ENCODE assay signal across 8 cellular contexts in the genomic region with DNA sequence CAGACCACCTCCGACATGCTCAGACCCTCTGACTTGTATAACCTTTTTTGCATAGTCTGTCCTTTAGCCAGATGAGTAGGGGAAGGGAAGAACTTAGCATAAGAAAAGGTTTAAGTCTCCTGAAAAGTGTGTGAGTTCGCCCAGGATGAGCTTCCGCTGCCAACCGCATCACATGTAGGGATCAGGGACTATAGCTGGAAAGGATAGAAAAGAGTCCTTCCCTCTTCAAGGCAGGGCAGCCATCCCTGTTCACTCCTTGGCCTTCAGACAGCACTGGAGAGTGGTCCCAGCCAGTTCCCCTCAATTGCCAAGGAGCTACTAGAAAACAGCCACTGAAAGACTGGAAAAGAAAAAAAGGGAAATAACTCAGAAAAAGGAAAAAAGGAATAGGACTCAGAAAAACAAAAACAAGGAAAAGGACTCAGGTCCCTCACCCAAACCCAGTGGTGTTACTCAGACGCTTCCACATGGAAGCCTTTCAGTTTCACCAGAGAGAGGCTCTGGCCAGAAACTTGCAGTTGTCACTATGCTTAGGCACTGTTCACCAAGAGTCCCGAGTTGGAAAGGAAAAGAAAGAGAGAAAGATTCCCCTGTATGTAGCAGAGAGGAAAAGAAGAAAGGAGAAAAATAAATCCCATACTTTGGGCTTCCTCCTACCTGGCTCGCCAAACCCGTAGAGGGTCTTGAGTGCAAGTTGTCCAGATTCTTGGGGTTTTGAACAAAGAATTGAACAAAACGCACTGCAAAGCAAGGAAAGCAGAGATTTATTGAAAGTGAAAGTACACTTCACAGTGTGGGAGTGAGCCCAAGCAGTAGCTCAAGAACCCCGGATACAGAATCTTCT. TPM values are rescaled to one million over a fixed set of nuclear protein-coding genes. Genes with fewer than 3 reads are reported as not detected.
A peak's percentile ranks its signal among the peaks of the same experiment; 100 is the strongest.
DNase-seq lines count a peak whose midpoint lies in the region; ATAC-seq, FAIRE-seq and TF ChIP-seq lines count a peak whose summit lies in the region.

No MANE protein-coding gene starts in this region.

- in situ Hi-C loops in HAP-1 (cut with MboI; ENCODE audit: low sequenced_read_pairs) = no loop called here

- H3K9me3 ChIP-seq in A549 = no peaks in the 10 kb centered on the region
- H3K9me3 ChIP-seq in HAP-1 = peaks cover 6% of the 10 kb centered on the region; the same call in 1 of the 2 replicates
- no peaks in the 10 kb centered on the region for H3K9me3 ChIP-seq in muscle layer of duodenum (ENCODE audit: control insufficient read depth in 1 of 2, low read length in 2 of 2)

- no peak for FAIRE-seq in A549 (lab: Jason Lieb, UNC)

- H3K27me3 ChIP-seq in HAP-1 (ENCODE audit: low read depth) = no peaks in the 10 kb centered on the region
- no peaks in the 10 kb centered on the region for H3K27me3 ChIP-seq in muscle layer of duodenum (ENCODE audit: low read depth, low read length)

- peak overlapping the region; percentile 95 for H3K4me3 Mint-ChIP-seq in activated T-helper 17 cell treated with anti-CD3 and anti-CD28 coated beads, Interleukin-2, amount 50 U/mL, for 72 hours

- peaks cover 13% of the 10 kb centered on the region for H3K36me3 Mint-ChIP-seq in activated T-helper 17 cell treated with anti-CD3 and anti-CD28 coated beads, Interleukin-2, amount 50 U/mL, for 72 hours (ENCODE audit: low read depth)

- ATAC-seq in A549 (no peak), HG02884 (IDR thresholded peaks at IDR 0.05; ENCODE audit: unreplicated experiment) (no peak), GM19463 (IDR thresholded peaks at IDR 0.05; ENCODE audit: unreplicated experiment) (no peak)
- no peak for ATAC-seq in activated T-helper 17 cell treated with anti-CD3 and anti-CD28 coated beads, Interleukin-2, amount 50 U/mL, for 72 hours (replicated peaks)

- TF ChIP-seq POLR2A in A549 (IDR thresholded peaks at IDR 0.05; ENCODE audit: low read length) = no peak

- no peaks in the 10 kb centered on the region for H3K9me3 Mint-ChIP-seq in activated T-helper 17 cell treated with anti-CD3 and anti-CD28 coated beads, Interleukin-2, amount 50 U/mL, for 72 hours

- no peak for TF ChIP-seq RAD21 in A549 (conservative IDR thresholded peaks at IDR 0.05 in 1 of 2, IDR thresholded peaks at IDR 0.05 in 1 of 2)

- POLR2A ChIA-PET in A549 (lab: Yijun Ruan, JAX) = no interaction called here

- H3K4me1 Mint-ChIP-seq in activated T-helper 17 cell treated with anti-CD3 and anti-CD28 coated beads, Interleukin-2, amount 50 U/mL, for 72 hours = peaks cover 39% of the 10 kb centered on the region

- DNase-seq in A549 (ENCODE audit: low read depth in 1 of 2, low spot score in 1 of 2) = no peak
- DNase-seq in HAP-1 (ENCODE audit: low spot score in 2 of 2) = no peak
- DNase-seq in 8988T = no peak
- no peak for DNase-seq in foreskin fibroblast

- H3K4me1 ChIP-seq in A549 (peaks cover 7% of the 10 kb centered on the region), HAP-1 (peaks cover 24% of the 10 kb centered on the region), muscle layer of duodenum (ENCODE audit: control insufficient read depth in 1 of 2, insufficient read depth in 2 of 2, low read length in 2 of 2) (peaks cover 13 to 24% of the 10 kb centered on the region in 2 donors)

- H3K27ac Mint-ChIP-seq in activated T-helper 17 cell treated with anti-CD3 and anti-CD28 coated beads, Interleukin-2, amount 50 U/mL, for 72 hours = peak overlapping the region; percentile 99

- H3K36me3 ChIP-seq in HAP-1 (replicated peaks) (no peaks in the 10 kb centered on the region), muscle layer of duodenum (ENCODE audit: control insufficient read depth in 1 of 2, insufficient read depth in 2 of 2, low read length in 2 of 2) (no peaks in the 10 kb centered on the region)

- no peak for TF ChIP-seq CTCF in A549 (IDR thresholded peaks at IDR 0.05)
- no peak for TF ChIP-seq CTCF in foreskin fibroblast (IDR thresholded peaks at IDR 0.05; ENCODE audit: low read depth, low read length)

- CTCF ChIA-PET in A549 (lab: Yijun Ruan, JAX) = interaction anchor here (0.6 to 1.1 kb wide), 2 partner anchors 29 to 59 kb away, joined by 3 to 5 read pairs; no protein-coding TSS in a partner anchor

- peak overlapping the region; percentile 61 for H3K4me2 ChIP-seq in A549

- WGBS in A549 (ENCODE audit: missing lambda C conversion rate) = 83% methylated on average over 10 of the region's 10 CpGs

- H3K4me3 ChIP-seq in A549 (peak overlapping the region; percentile 28), HAP-1 (peak overlapping the region; percentile 12), muscle layer of duodenum (ENCODE audit: low read depth in 1 of 2, low read length in 2 of 2) (peak overlapping the region; percentile 58 to 62), foreskin fibroblast (ENCODE audit: low read depth in 1 of 2, low read length in 2 of 2) (peak overlapping the region in 1 of 2 donors; percentile 1)

- no peak for TF ChIP-seq EP300 in A549 (IDR thresholded peaks at IDR 0.05)

- H3K27ac ChIP-seq in A549 (peak overlapping the region; percentile 30 to 97; a peak in 5 of 6 replicates), muscle layer of duodenum (ENCODE audit: low read length) (peak overlapping the region; percentile 83)

- no peaks in the 10 kb centered on the region for H3K27me3 Mint-ChIP-seq in activated T-helper 17 cell treated with anti-CD3 and anti-CD28 coated beads, Interleukin-2, amount 50 U/mL, for 72 hours

TF ChIP-seq in A549, 52 proteins besides CTCF, POLR2A, EP300 and RAD21:
- TF ChIP-seq HEYL (CRISPR knock-in tag; IDR thresholded peaks at IDR 0.05) = no peak
- TF ChIP-seq, protein P1, sequence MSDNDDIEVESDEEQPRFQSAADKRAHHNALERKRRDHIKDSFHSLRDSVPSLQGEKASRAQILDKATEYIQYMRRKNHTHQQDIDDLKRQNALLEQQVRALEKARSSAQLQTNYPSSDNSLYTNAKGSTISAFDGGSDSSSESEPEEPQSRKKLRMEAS (IDR thresholded peaks at IDR 0.05) = no peak
- TF ChIP-seq POLR2AphosphoS2 (conservative IDR thresholded peaks at IDR 0.05; ENCODE audit: low read length) = no peak
- TF ChIP-seq, protein P2, sequence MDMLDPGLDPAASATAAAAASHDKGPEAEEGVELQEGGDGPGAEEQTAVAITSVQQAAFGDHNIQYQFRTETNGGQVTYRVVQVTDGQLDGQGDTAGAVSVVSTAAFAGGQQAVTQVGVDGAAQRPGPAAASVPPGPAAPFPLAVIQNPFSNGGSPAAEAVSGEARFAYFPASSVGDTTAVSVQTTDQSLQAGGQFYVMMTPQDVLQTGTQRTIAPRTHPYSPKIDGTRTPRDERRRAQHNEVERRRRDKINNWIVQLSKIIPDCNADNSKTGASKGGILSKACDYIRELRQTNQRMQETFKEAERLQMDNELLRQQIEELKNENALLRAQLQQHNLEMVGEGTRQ (IDR thresholded peaks at IDR 0.05) = no peak
- TF ChIP-seq, protein P3, sequence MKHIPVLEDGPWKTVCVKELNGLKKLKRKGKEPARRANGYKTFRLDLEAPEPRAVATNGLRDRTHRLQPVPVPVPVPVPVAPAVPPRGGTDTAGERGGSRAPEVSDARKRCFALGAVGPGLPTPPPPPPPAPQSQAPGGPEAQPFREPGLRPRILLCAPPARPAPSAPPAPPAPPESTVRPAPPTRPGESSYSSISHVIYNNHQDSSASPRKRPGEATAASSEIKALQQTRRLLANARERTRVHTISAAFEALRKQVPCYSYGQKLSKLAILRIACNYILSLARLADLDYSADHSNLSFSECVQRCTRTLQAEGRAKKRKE (CRISPR knock-in tag; IDR thresholded peaks at IDR 0.05; ENCODE audit: low read depth) = no peak
- no peak for TF ChIP-seq HOXB5 (CRISPR knock-in tag; IDR thresholded peaks at IDR 0.05)
- TF ChIP-seq, protein P4, sequence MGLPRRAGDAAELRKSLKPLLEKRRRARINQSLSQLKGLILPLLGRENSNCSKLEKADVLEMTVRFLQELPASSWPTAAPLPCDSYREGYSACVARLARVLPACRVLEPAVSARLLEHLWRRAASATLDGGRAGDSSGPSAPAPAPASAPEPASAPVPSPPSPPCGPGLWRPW (IDR thresholded peaks at IDR 0.05) = no peak
- TF ChIP-seq EHF (CRISPR knock-in tag; IDR thresholded peaks at IDR 0.05) = no peak
- TF ChIP-seq ESRRA (IDR thresholded peaks at IDR 0.05; ENCODE audit: borderline replicate concordance, low read length) = no peak
- no peak for TF ChIP-seq ZSCAN20 (CRISPR knock-in tag; IDR thresholded peaks at IDR 0.05)

RNA-seq across cellular contexts. Expression of a gene that starts 5.6 kb away (rescaled TPM):
- 88.2 and 114 TPM in 2 replicates for polyA plus RNA-seq in A549 (2011; rRNA removed)
- 14.9 and 18.4 TPM in 2 replicates for polyA plus RNA-seq in A549 (2012; cell fraction: cytosol; rRNA removed)
- polyA plus RNA-seq in A549 (2012; cell fraction: nucleus; rRNA removed) = 18.4 and 28.1 TPM in 2 replicates
- 52.5 to 61.4 TPM (median 58.8 TPM) in 3 replicates for polyA plus RNA-seq in A549 (2017; fragmentation: RNase III; extraction: RNeasy Plus Mini Kit Qiagen cat#74134 plus additional on column Dnase treatment)
- polyA minus RNA-seq in A549 (2011; rRNA and poly(A)+ RNA removed) = 51.9 and 52.6 TPM in 2 replicates
- total RNA-seq in activated T-helper 17 cell treated with anti-CD3 and anti-CD28 coated beads, Interleukin-2, amount 50 U/mL, for 72 hours = 10 to 100 TPM; 50.6 to 97.3 TPM
